In the genomic region with DNA sequence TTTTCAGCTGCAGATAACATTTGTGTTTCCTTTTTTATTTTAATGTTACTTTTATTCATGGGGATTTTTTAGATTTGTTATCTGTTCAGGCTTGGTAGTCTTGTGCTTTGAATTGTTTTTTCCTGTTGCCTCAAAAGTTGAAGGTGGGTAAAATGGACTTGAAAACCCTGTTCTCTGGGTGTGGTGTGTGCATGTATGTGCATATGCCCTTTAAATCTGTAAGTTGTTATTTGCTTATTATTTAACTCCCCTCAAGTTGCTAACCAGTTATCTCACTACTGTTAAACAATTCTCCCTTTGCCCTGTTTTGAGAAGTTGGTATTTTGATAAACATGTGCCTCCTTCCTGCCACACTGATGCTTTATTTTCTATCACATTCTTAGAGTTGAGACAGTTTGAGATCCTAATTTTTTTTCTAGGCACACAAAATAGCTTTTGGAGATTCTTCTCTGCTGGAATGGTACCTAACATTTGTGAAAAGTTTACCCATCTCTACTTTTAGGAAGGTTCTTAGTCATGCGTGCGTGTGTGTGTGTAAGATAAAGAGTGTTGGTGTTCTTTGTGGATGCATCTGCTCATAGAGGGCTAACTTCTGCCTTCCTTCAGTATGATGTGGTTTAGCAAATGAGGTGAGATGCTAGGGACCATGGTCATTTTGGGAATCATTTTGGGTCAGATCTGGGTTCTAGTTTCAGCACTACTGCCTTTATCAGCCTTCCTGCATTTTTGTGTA, we compare ENCODE assay signal across 14 cellular contexts. TPM values are rescaled to one million over a fixed set of nuclear protein-coding genes. Genes with fewer than 3 reads are reported as not detected.
DNase-seq lines count a peak whose midpoint lies in the region; ATAC-seq and FAIRE-seq lines count a peak whose summit lies in the region.
"Had no signal": no experiment of that assay in that cellular context is flagged by ENCODE, and none has a peak within 500 bp of the region (broad histone marks: within the 10 kb centered on the region; RNA-seq: fewer than 3 reads in every experiment).

No MANE protein-coding gene starts in this region.

- H3K9me3 ChIP-seq in CD8-positive, alpha-beta memory T cell (ENCODE audit: low read length): no peaks in the 10 kb centered on the region
- no peaks in the 10 kb centered on the region for H3K9me3 ChIP-seq in trophoblast cell (ENCODE audit: insufficient read depth, low read depth, low read length)
- H3K9me3 ChIP-seq: body of pancreas had no signal

- peaks cover 0 to 5% of the 10 kb centered on the region in 2 donors for H3K27me3 Mint-ChIP-seq in CD8-positive, alpha-beta memory T cell

- no peak overlapping the region for H2AFZ ChIP-seq in trophoblast cell (ENCODE audit: insufficient read depth, low read length, poor library complexity)

- CTCF ChIA-PET in CD8-positive, alpha-beta memory T cell (lab: Charles Lee): interaction anchor here (0.9 to 7.3 kb wide), 5 partner anchors 10 to 105 kb away, joined by 3 to 96 read pairs (median 4); no protein-coding TSS in a partner anchor

- H3K9me3 Mint-ChIP-seq in CD8-positive, alpha-beta memory T cell: no peaks in the 10 kb centered on the region
- H3K9me3 Mint-ChIP-seq: mesothelial cell of epicardium had no signal

- no peak overlapping the region for H3K9ac ChIP-seq in trophoblast cell (ENCODE audit: low read length)

- H3K18ac ChIP-seq in trophoblast cell (ENCODE audit: low read length): no peak overlapping the region

- H2BK12ac ChIP-seq in trophoblast cell (ENCODE audit: low read length): no peak overlapping the region

- H3K27ac Mint-ChIP-seq in CD8-positive, alpha-beta memory T cell: peak overlapping the region; percentile 45 to 99 (median 96)
- H3K27ac Mint-ChIP-seq: mesothelial cell of epicardium had no signal

- no peak overlapping the region for H3K4me2 ChIP-seq in trophoblast cell (ENCODE audit: low read length)

- H3K27me3 ChIP-seq in CD8-positive, alpha-beta memory T cell (ENCODE audit: insufficient read depth, low read length, poor library complexity, severe bottlenecking): no peaks in the 10 kb centered on the region
- H3K27me3 ChIP-seq in trophoblast cell (ENCODE audit: insufficient read depth, low read length): no peaks in the 10 kb centered on the region
- H3K27me3 ChIP-seq: body of pancreas had no signal

- ATAC-seq in GM18858 (IDR thresholded peaks at IDR 0.05; ENCODE audit: unreplicated experiment): no peak
- ATAC-seq: body of pancreas had no signal

- peaks cover 8 to 35% (median 10%) of the 10 kb centered on the region in 3 donors for H3K36me3 Mint-ChIP-seq in CD8-positive, alpha-beta memory T cell

- H4K91ac ChIP-seq in trophoblast cell (ENCODE audit: low read depth, low read length): no peak overlapping the region

- H3K4me3 ChIP-seq in CD8-positive, alpha-beta memory T cell (ENCODE audit: low read length): no peak overlapping the region
- no peak overlapping the region for H3K4me3 ChIP-seq in trophoblast cell (ENCODE audit: low read depth, low read length)
- H3K4me3 ChIP-seq: body of pancreas had no signal

- H3K14ac ChIP-seq in trophoblast cell (ENCODE audit: low read length): no peak overlapping the region

- H3K27ac ChIP-seq in CD8-positive, alpha-beta memory T cell (ENCODE audit: low read depth, low read length): peak overlapping the region; percentile 3
- no peak overlapping the region for H3K27ac ChIP-seq in trophoblast cell (ENCODE audit: low read depth, low read length)

- WGBS in trophoblast cell (ENCODE audit: extremely low coverage, insufficient coverage, insufficient read length): no CpG with 5 or more reads among the region's 2 CpGs

- no peak for FAIRE-seq in urothelium cell line (lab: Jason Lieb, UNC)
- FAIRE-seq: D721Med had no signal

- DNase-seq in CD8-positive, alpha-beta memory T cell: no peak
- peak; percentile 62 for DNase-seq in OCI-M1 (lab: John Stamatoyannopoulos, UW)
- DNase-seq in central memory CD4-positive, alpha-beta T cell: peak; percentile 42
- no peak for DNase-seq in trophoblast cell
- no peak for DNase-seq in cerebellar cortex (ENCODE audit: low spot score)
- DNase-seq in urothelium cell line (ENCODE audit: low spot score): no peak
- no peak for DNase-seq in EL
- DNase-seq: body of pancreas, NCI-H2171, retina, substantia nigra had no signal

- peak overlapping the region; percentile 9 for H3K4ac ChIP-seq in trophoblast cell (ENCODE audit: low read depth, low read length)

- peaks cover 82 to 97% (median 97%) of the 10 kb centered on the region in 3 donors for H3K4me1 Mint-ChIP-seq in CD8-positive, alpha-beta memory T cell

- H2BK120ac ChIP-seq in trophoblast cell (ENCODE audit: insufficient read depth, low read length, poor library complexity): no peak overlapping the region

- H2AK5ac ChIP-seq in trophoblast cell (ENCODE audit: low read length): no peak overlapping the region

- H3K4me1 ChIP-seq in CD8-positive, alpha-beta memory T cell (ENCODE audit: insufficient read depth, low read length): peaks cover 77% of the 10 kb centered on the region
- peaks cover 27 to 38% of the 10 kb centered on the region in 2 experiments for H3K4me1 ChIP-seq in trophoblast cell (ENCODE audit: control insufficient read depth in 1 of 2, insufficient read depth in 2 of 2, low read length in 2 of 2)

- H2BK5ac ChIP-seq in trophoblast cell (ENCODE audit: low read depth, low read length, poor library complexity): no peak overlapping the region

- no peak overlapping the region for H4K8ac ChIP-seq in trophoblast cell (ENCODE audit: low read depth, low read length)

- H3K79me2 ChIP-seq in trophoblast cell (ENCODE audit: control insufficient read depth, insufficient read depth, low read length, poor library complexity): peaks cover 19% of the 10 kb centered on the region

- peak overlapping the region; percentile 76 to 89 (median 85) for H3K4me3 Mint-ChIP-seq in CD8-positive, alpha-beta memory T cell
- H3K4me3 Mint-ChIP-seq: mesothelial cell of epicardium had no signal

- peaks cover 6% of the 10 kb centered on the region for H3K36me3 ChIP-seq in CD8-positive, alpha-beta memory T cell (ENCODE audit: insufficient read depth, low read length)
- H3K36me3 ChIP-seq in trophoblast cell (ENCODE audit: control insufficient read depth in 1 of 2, insufficient read depth in 2 of 2, low read length in 2 of 2): peaks cover 9 to 15% of the 10 kb centered on the region in 2 experiments

- H3K23ac ChIP-seq in trophoblast cell (ENCODE audit: low read length): no peak overlapping the region

- no peak overlapping the region for H4K12ac ChIP-seq in trophoblast cell (ENCODE audit: low read depth, low read length)

- peaks cover 6% of the 10 kb centered on the region for H3K79me1 ChIP-seq in trophoblast cell (ENCODE audit: low read length)

- POLR2A ChIA-PET in CD8-positive, alpha-beta memory T cell (lab: Charles Lee): interaction anchor here (1.0 to 4.2 kb wide), 5 partner anchors 9 to 17 kb away, joined by 3 to 39 read pairs (median 3); no protein-coding TSS in a partner anchor

RNA-seq across cellular contexts. Expression of gene TSPAN14, which starts 30.7 kb away (rescaled TPM):
- total RNA-seq in CD8-positive, alpha-beta memory T cell: 10 to 100 TPM; 46.1 to 46.8 TPM
- 220 TPM for polyA plus RNA-seq in CD8-positive, alpha-beta memory T cell
- polyA plus RNA-seq in trophoblast cell (2013): 77.2 and 78.0 TPM in 2 replicates

RNA-seq across cellular contexts. Expression of gene SH2D4B, which starts 52.9 kb away (rescaled TPM):
- under 1 TPM; 0.11 to 0.13 TPM for total RNA-seq in CD8-positive, alpha-beta memory T cell
- not detected for polyA plus RNA-seq in CD8-positive, alpha-beta memory T cell
- 0.10 and 0.19 TPM in 2 replicates for polyA plus RNA-seq in trophoblast cell (2013)

Comparison
In these comparisons a context has a peak if more than half of its experiments do, and no peak if none do; other contexts are left out.
1. DNase-seq: peak in OCI-M1 (single experiment) and central memory CD4-positive, alpha-beta T cell (single experiment); none in CD8-positive, alpha-beta memory T cell (0 of 5), trophoblast cell (0 of 2), cerebellar cortex (single experiment), urothelium cell line (single experiment) and EL (single experiment).